Comparison of ENCODE assay signal across 8 cellular contexts in genomic region chr7:148932-149855, GRCh38. TPM values are rescaled to one million over a fixed set of nuclear protein-coding genes. Genes with fewer than 3 reads are reported as not detected.
DNase-seq lines count a peak whose midpoint lies in the region; ATAC-seq and TF ChIP-seq lines count a peak whose summit lies in the region.

No MANE protein-coding gene starts in this region.

- peak overlapping the region; percentile 41 for H3K4me2 ChIP-seq in MM.1S (ENCODE audit: low read depth, low read length)
- peak overlapping the region; percentile 89 for H3K4me2 ChIP-seq in neural progenitor cell

- no peaks in the 10 kb centered on the region for H3F3A ChIP-seq in MM.1S (ENCODE audit: insufficient read depth, low read length)
- H3F3A ChIP-seq in neural progenitor cell (ENCODE audit: low read depth), result peaks cover 6% of the 10 kb centered on the region

- no peaks in the 10 kb centered on the region for H3K36me3 ChIP-seq in MM.1S (replicated peaks; ENCODE audit: insufficient read depth, low read length)
- no peaks in the 10 kb centered on the region for H3K36me3 ChIP-seq in neural progenitor cell
- no peaks in the 10 kb centered on the region for H3K36me3 ChIP-seq in stomach smooth muscle (ENCODE audit: control insufficient read depth in 2 of 2, insufficient read depth in 2 of 2, low read length in 2 of 2)

- peak; percentile 95 for ATAC-seq in foreskin keratinocyte

- H3K27ac Mint-ChIP-seq in neural progenitor cell, result peak overlapping the region; percentile 99

- H2AFZ ChIP-seq in MM.1S (ENCODE audit: low read length), result peak overlapping the region; percentile 74
- H2AFZ ChIP-seq in neural progenitor cell (replicated peaks), result peak overlapping the region; percentile 91

- H3K4me3 Mint-ChIP-seq in neural progenitor cell, result peak overlapping the region; percentile 87

- H3K4me1 Mint-ChIP-seq in neural progenitor cell, result peaks cover 26% of the 10 kb centered on the region

- H3K4me3 ChIP-seq in MM.1S (ENCODE audit: low read length) (peak overlapping the region; percentile 51), neural progenitor cell (peak overlapping the region; percentile 60), stomach smooth muscle (ENCODE audit: low read length in 2 of 2) (peak overlapping the region; percentile 59 to 79)

- peaks cover 9% of the 10 kb centered on the region for H3K36me3 Mint-ChIP-seq in neural progenitor cell

- H3K9me3 Mint-ChIP-seq in neural progenitor cell, result no peaks in the 10 kb centered on the region

- no peaks in the 10 kb centered on the region for H3K9me2 ChIP-seq in MM.1S (replicated peaks; ENCODE audit: insufficient read depth, low read length)

- H3K4me1 ChIP-seq in MM.1S (ENCODE audit: low read length) (no peaks in the 10 kb centered on the region), foreskin keratinocyte (peaks cover 4% of the 10 kb centered on the region), neural progenitor cell (peaks cover 13% of the 10 kb centered on the region), stomach smooth muscle (ENCODE audit: control insufficient read depth, insufficient read depth, low read length) (peaks cover 14% of the 10 kb centered on the region)

- H3K9me3 ChIP-seq in MM.1S (replicated peaks; ENCODE audit: insufficient read depth, low read length), result no peaks in the 10 kb centered on the region
- no peaks in the 10 kb centered on the region for H3K9me3 ChIP-seq in neural progenitor cell (ENCODE audit: low read depth)
- no peaks in the 10 kb centered on the region for H3K9me3 ChIP-seq in stomach smooth muscle (ENCODE audit: control insufficient read depth in 2 of 2, low read length in 2 of 2)

- H3K27me3 ChIP-seq in MM.1S (replicated peaks; ENCODE audit: insufficient read depth, low read length), result no peaks in the 10 kb centered on the region; the same call in 1 of the 2 replicates
- no peaks in the 10 kb centered on the region for H3K27me3 ChIP-seq in foreskin keratinocyte
- H3K27me3 ChIP-seq in neural progenitor cell, result no peaks in the 10 kb centered on the region
- no peaks in the 10 kb centered on the region for H3K27me3 ChIP-seq in stomach smooth muscle (ENCODE audit: control insufficient read depth in 1 of 2, insufficient read depth in 2 of 2, low read length in 2 of 2)

- no peak for TF ChIP-seq CTCF in MM.1S (IDR thresholded peaks at IDR 0.05; ENCODE audit: low read length)
- peak; percentile 4 for TF ChIP-seq CTCF in foreskin keratinocyte (conservative IDR thresholded peaks at IDR 0.05)
- TF ChIP-seq CTCF in neural progenitor cell (IDR thresholded peaks at IDR 0.05), result no peak

- H3K9ac ChIP-seq in MM.1S (ENCODE audit: low read length) (no peak overlapping the region; the same call in 1 of the 2 replicates), neural progenitor cell (peak overlapping the region; percentile 67), stomach smooth muscle (ENCODE audit: low read length in 2 of 2) (peak overlapping the region; percentile 87 to 90)

- H3K27me3 Mint-ChIP-seq in neural progenitor cell (ENCODE audit: insufficient read depth, low read depth), result peaks cover 7% of the 10 kb centered on the region

- H3K79me2 ChIP-seq in MM.1S (ENCODE audit: low read length) (no peaks in the 10 kb centered on the region), neural progenitor cell (ENCODE audit: low read depth) (no peaks in the 10 kb centered on the region)

- H3K27ac ChIP-seq in MM.1S (ENCODE audit: low read length), result peak overlapping the region; percentile 67; the same call in 1 of the 2 replicates
- H3K27ac ChIP-seq in foreskin keratinocyte, result peak overlapping the region; percentile 71
- peak overlapping the region; percentile 97 for H3K27ac ChIP-seq in neural progenitor cell
- peak overlapping the region; percentile 94 for H3K27ac ChIP-seq in stomach smooth muscle (ENCODE audit: low read length)

- H4K20me1 ChIP-seq in MM.1S (ENCODE audit: insufficient read depth, low read length) (no peaks in the 10 kb centered on the region), neural progenitor cell (ENCODE audit: low read depth) (no peaks in the 10 kb centered on the region)

- DNase-seq in GDM1 (lab: John Stamatoyannopoulos, UW), result peak; percentile 99
- peak; percentile 99 for DNase-seq in HCEC 1CT
- peak; percentile 81 for DNase-seq in MM.1S
- peak; percentile 98 for DNase-seq in SIG-M5 treated with dmso at 0.1 percent for 504 hours (lab: John Stamatoyannopoulos, UW; ENCODE audit: unreplicated experiment)
- peak; percentile 99 to 100 (median 100) for DNase-seq in activated naive CD4-positive, alpha-beta T cell (lab: John Stamatoyannopoulos, UW)
- DNase-seq in foreskin keratinocyte, result peak; percentile 94 to 97
- peak; percentile 99 for DNase-seq in neural progenitor cell (ENCODE audit: low spot score)

RNA-seq across cellular contexts. Expression of gene FAM20C, which starts 43.2 kb away (rescaled TPM):
- total RNA-seq in foreskin keratinocyte (17.5 and 18.2 TPM in 2 replicates), neural progenitor cell (ENCODE audit: low replicate concordance) (3.8 and 4.7 TPM in 2 replicates)
- 20.6 and 22.9 TPM in 2 replicates for polyA plus RNA-seq in foreskin keratinocyte

Comparison
In these comparisons a context has a peak if more than half of its experiments do, and no peak if none do; other contexts are left out.
1. Peak in every context shown above with its lines: DNase-seq, ATAC-seq, H3K4me3 ChIP-seq and H3K27ac ChIP-seq.